In the genomic region with DNA sequence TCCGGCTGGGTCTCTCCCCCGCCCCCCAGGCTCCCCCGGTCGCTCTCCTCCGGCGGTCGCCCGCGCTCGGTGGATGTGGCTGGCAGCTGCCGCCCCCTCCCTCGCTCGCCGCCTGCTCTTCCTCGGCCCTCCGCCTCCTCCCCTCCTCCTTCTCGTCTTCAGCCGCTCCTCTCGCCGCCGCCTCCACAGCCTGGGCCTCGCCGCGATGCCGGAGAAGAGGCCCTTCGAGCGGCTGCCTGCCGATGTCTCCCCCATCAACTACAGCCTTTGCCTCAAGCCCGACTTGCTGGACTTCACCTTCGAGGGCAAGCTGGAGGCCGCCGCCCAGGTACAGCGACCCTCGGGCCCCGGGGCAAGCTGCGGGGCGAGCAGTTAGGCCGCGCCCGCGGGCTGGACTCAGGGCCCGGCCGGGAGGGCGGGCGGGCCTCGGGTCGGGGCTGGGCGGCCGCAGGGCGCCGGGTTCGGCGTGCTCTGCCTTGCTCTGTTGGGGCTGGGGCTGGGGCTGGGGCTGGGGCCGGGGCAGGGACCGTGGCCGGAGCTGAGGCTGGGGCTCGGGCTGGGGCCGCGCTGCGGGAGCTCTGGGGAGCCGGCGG, we compare ENCODE assay signal across 8 cellular contexts. TPM values are rescaled to one million over a fixed set of nuclear protein-coding genes. Genes with fewer than 3 reads are reported as not detected.
DNase-seq lines count a peak whose midpoint lies in the region; ATAC-seq and TF ChIP-seq lines count a peak whose summit lies in the region.
"Not testable (repeated sequence)": the region's sequence is repeated elsewhere in the genome, so short reads cannot be mapped to it uniquely, and the experiment has no call there.

No MANE protein-coding gene starts in this region.

- not testable (repeated sequence) for TF ChIP-seq CTCF in HFF-Myc (IDR thresholded peaks at IDR 0.05; ENCODE audit: low read depth, low read length, missing control alignments); activated B cell treated with CpG ODN at 0.5 μM for 24 hours (IDR thresholded peaks at IDR 0.05); mammary epithelial cell (conservative IDR thresholded peaks at IDR 0.05 in 1 of 2, IDR thresholded peaks at IDR 0.05 in 1 of 2; ENCODE audit: extremely low read depth in 1 of 2, insufficient read depth in 1 of 2, low read depth in 1 of 2, low read length in 2 of 2); progenitor cell of endocrine pancreas (IDR thresholded peaks at IDR 0.05; ENCODE audit: unreplicated experiment); uterus (IDR thresholded peaks at IDR 0.05)

- not testable (repeated sequence) for H3K4me2 ChIP-seq in mammary epithelial cell (ENCODE audit: insufficient read depth, low read depth, low read length)

- DNase-seq in HFF-Myc (ENCODE audit: extremely low read depth, low read depth); activated B cell treated with CpG ODN at 0.5 μM for 24 hours; mammary epithelial cell: not testable (repeated sequence)
- DNase-seq in HuH-7.5 (ENCODE audit: low spot score): peak; percentile 17
- DNase-seq in progenitor cell of endocrine pancreas (ENCODE audit: low spot score, unreplicated experiment): peak; percentile 11
- DNase-seq in uterus: peak in 1 of 2 donors; percentile 21

- H3K27me3 Mint-ChIP-seq in activated B cell treated with CpG ODN at 0.5 μM for 24 hours, progenitor cell of endocrine pancreas: not testable (repeated sequence)

- not testable (repeated sequence) for H3K36me3 ChIP-seq in mammary epithelial cell (ENCODE audit: insufficient read depth, low read length); iPS-15b (ENCODE audit: control insufficient read depth, insufficient read depth, low read length); uterus

- peaks cover 18% of the 10 kb centered on the region for H3K4me1 Mint-ChIP-seq in activated B cell treated with CpG ODN at 0.5 μM for 24 hours
- H3K4me1 Mint-ChIP-seq in progenitor cell of endocrine pancreas (ENCODE audit: low read depth): not testable (repeated sequence)

- 0% methylated on average over 1 of the region's 62 CpGs for WGBS in mammary epithelial cell (ENCODE audit: low coverage, missing lambda C conversion rate)

- intact Hi-C loops in activated B cell treated with CpG ODN at 0.5 μM for 24 hours (cut with micrococcal nuclease): loop anchor here (2.0 to 10.0 kb wide), 3 partner anchors 39 to 209 kb away; a partner anchor contains a TSS
- intact Hi-C loops in mammary epithelial cell (cut with micrococcal nuclease); uterus (cut with DNase I; ENCODE audit: low total_unique reads): not testable (repeated sequence)

- dilution Hi-C loops in mammary epithelial cell (cut with HindIII; ENCODE audit: low sequenced_read_pairs): not testable (repeated sequence)

- not testable (repeated sequence) for BruUV-seq in mammary epithelial cell (replicated peaks; lab: Mats Ljungman, UMichigan)

- not testable (repeated sequence) for H3K27ac Mint-ChIP-seq in activated B cell treated with CpG ODN at 0.5 μM for 24 hours, progenitor cell of endocrine pancreas

- H3K9me3 Mint-ChIP-seq in activated B cell treated with CpG ODN at 0.5 μM for 24 hours; progenitor cell of endocrine pancreas (ENCODE audit: low read depth): not testable (repeated sequence)

- not testable (repeated sequence) for H4K20me1 ChIP-seq in mammary epithelial cell (ENCODE audit: insufficient read depth, low read length)

- H2AFZ ChIP-seq in mammary epithelial cell (ENCODE audit: low read depth, low read length): not testable (repeated sequence)

- in situ Hi-C loops in mammary epithelial cell (cut with MboI; ENCODE audit: low sequenced_read_pairs in 2 of 2): not testable (repeated sequence)

- H3K4me3 Mint-ChIP-seq in activated B cell treated with CpG ODN at 0.5 μM for 24 hours (peak overlapping the region; percentile 92), progenitor cell of endocrine pancreas (ENCODE audit: low read depth) (peak overlapping the region; percentile 92)

- peak overlapping the region; percentile 89 for H3K9ac ChIP-seq in mammary epithelial cell (ENCODE audit: insufficient read depth, low read length)
- not testable (repeated sequence) for H3K9ac ChIP-seq in iPS-15b (ENCODE audit: low read depth, low read length)

- H3K4me1 ChIP-seq in mammary epithelial cell (ENCODE audit: insufficient read depth, low read length); iPS-15b (ENCODE audit: control insufficient read depth, insufficient read depth, low read length); uterus: not testable (repeated sequence)

- peaks cover 35% of the 10 kb centered on the region for H3K79me2 ChIP-seq in mammary epithelial cell (ENCODE audit: insufficient read depth, low read length)

- POLR2A ChIA-PET in activated B cell treated with CpG ODN at 0.5 μM for 24 hours (lab: Charles Lee): not testable (repeated sequence)

- H3K27me3 ChIP-seq in mammary epithelial cell (ENCODE audit: insufficient read depth, low read length); iPS-15b (ENCODE audit: control insufficient read depth, insufficient read depth, low read length); uterus: not testable (repeated sequence)

- H3K4me3 ChIP-seq in HFF-Myc (replicated peaks; ENCODE audit: low read depth, low read length) (peak overlapping the region; percentile 55), mammary epithelial cell (replicated peaks in 1 of 3; ENCODE audit: insufficient read depth in 1 of 3, low read depth in 2 of 3, low read length in 3 of 3) (peak overlapping the region; percentile 60 to 62 (median 60)), iPS-15b (ENCODE audit: low read depth, low read length) (peak overlapping the region; percentile 64), uterus (peak overlapping the region; percentile 53 to 84)

- TF ChIP-seq POLR2A in uterus (IDR thresholded peaks at IDR 0.05): not testable (repeated sequence)

- ATAC-seq in GM18498 (IDR thresholded peaks at IDR 0.05; ENCODE audit: unreplicated experiment): peak; percentile 41
- ATAC-seq in activated B cell treated with CpG ODN at 0.5 μM for 24 hours (ENCODE audit: low read depth): peak; percentile 34

- CTCF ChIA-PET in activated B cell treated with CpG ODN at 0.5 μM for 24 hours (lab: Charles Lee); mammary epithelial cell (lab: Charles Lee; ENCODE audit: low non-redundant PET): not testable (repeated sequence)

- not testable (repeated sequence) for H3K9me3 ChIP-seq in mammary epithelial cell (replicated peaks; ENCODE audit: insufficient read depth, low read length); iPS-15b (ENCODE audit: control insufficient read depth, insufficient read depth, low read length); uterus

- H3K27ac ChIP-seq in mammary epithelial cell (ENCODE audit: insufficient read depth, low read depth, low read length): not testable (repeated sequence)
- peak overlapping the region; percentile 91 to 94 for H3K27ac ChIP-seq in uterus

- H3K36me3 Mint-ChIP-seq in activated B cell treated with CpG ODN at 0.5 μM for 24 hours (ENCODE audit: low read depth); progenitor cell of endocrine pancreas (ENCODE audit: insufficient read depth): not testable (repeated sequence)

RNA-seq across cellular contexts. Expression of a gene that starts 0.4 kb away (rescaled TPM):
- total RNA-seq in activated B cell treated with CpG ODN at 0.5 μM for 24 hours (112 and 140 TPM in 2 replicates), mammary epithelial cell (100 to 1,000 TPM in 1 of 2 donors, 10 to 100 TPM in 1; 77.3 to 118 TPM), progenitor cell of endocrine pancreas (179 and 200 TPM in 2 replicates), uterus (100 to 1,000 TPM in 3 of 4 donors, 10 to 100 TPM in 1; 77.6 to 161 (median 131) TPM)
- 43.5 TPM for polyA plus RNA-seq in mammary epithelial cell
- 262 TPM for polyA minus RNA-seq in mammary epithelial cell
